In the genomic region with DNA sequence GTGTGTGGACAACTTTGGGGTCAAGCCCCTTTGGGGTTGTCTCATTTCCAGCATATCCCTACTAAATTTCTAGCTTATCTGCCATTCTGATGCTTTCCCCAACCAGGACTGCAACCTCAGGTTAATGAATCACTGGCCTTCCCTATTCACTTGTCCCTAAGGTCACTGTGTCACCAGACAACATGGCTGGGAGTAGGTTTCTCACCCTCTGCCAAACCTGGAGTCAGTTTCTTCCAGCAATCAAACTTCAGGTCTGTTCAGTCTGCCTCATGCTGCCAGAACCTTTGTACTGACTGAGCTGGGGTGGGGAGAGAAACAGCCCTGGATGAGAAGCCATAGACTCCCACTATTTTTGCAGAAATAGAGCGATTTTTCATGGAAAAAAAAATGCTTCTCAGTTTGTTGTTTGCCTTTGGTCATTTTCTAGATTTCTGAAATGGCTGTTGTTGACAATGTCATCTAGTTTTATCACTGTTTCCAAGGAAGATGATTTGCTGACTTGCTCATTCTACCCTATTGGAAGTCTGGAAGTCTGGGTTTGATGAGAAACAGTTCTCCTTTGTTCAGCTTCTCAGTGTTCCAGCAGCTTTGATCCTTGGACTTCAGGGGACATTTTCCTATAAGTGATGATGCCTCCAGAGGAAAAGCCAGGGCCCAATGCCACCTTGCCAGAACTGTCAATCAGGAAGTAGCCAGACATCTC, we compare ENCODE assay signal across 35 cellular contexts.
DNase-seq lines count a peak whose midpoint lies in the region; ATAC-seq, FAIRE-seq and TF ChIP-seq lines count a peak whose summit lies in the region.
"Had no signal": no experiment of that assay in that cellular context is flagged by ENCODE, and none has a peak within 500 bp of the region (broad histone marks: within the 10 kb centered on the region; RNA-seq: fewer than 3 reads in every experiment).

No MANE protein-coding gene starts in this region.

- in situ Hi-C loops in gastrocnemius medialis (cut with MboI; ENCODE audit: low sequenced_read_pairs in 4 of 4), result no loop called here

- H3K4me3 ChIP-seq in mesenchymal stem cell (ENCODE audit: insufficient read depth in 1 of 2, low read depth in 1 of 2, low read length in 2 of 2) (no peak overlapping the region), sigmoid colon (no peak overlapping the region), gastrocnemius medialis (no peak overlapping the region)
- H3K4me3 ChIP-seq: adrenal gland, body of pancreas, heart left ventricle, lung, pancreas, tibial artery had no signal

- H3K4ac ChIP-seq in mesenchymal stem cell (ENCODE audit: low read depth in 1 of 2, low read length in 2 of 2), result no peak overlapping the region

- H2BK15ac ChIP-seq in mesenchymal stem cell (ENCODE audit: low read depth, poor library complexity, severe bottlenecking), result no peak overlapping the region

- H3K14ac ChIP-seq in mesenchymal stem cell (ENCODE audit: low read length in 2 of 2), result no peak overlapping the region

- H3K9me3 ChIP-seq in mesenchymal stem cell (ENCODE audit: control insufficient read depth, low read length), result no peaks in the 10 kb centered on the region
- no peaks in the 10 kb centered on the region for H3K9me3 ChIP-seq in sigmoid colon
- H3K9me3 ChIP-seq in gastrocnemius medialis, result no peaks in the 10 kb centered on the region
- H3K9me3 ChIP-seq: adrenal gland, body of pancreas, heart left ventricle, pancreas, SK-N-SH, tibial artery had no signal

- H2AFZ ChIP-seq in mesenchymal stem cell (ENCODE audit: low read depth, low read length), result no peak overlapping the region

- H3K18ac ChIP-seq in mesenchymal stem cell (ENCODE audit: low read depth in 1 of 2, low read length in 2 of 2), result no peak overlapping the region

- no peak overlapping the region for H3K4me3 Mint-ChIP-seq in chondrocyte (ENCODE audit: unreplicated experiment)
- H3K4me3 Mint-ChIP-seq: activated CD4-positive, alpha-beta memory T cell treated with anti-CD3 and anti-CD28 coated beads, Interleukin-2, amount 10 ng/mL, durations not matched to agents 7 days and 5 days; activated naive CD4-positive, alpha-beta T cell treated with anti-CD3 and anti-CD28 coated beads, Interleukin-2, amount 10 ng/mL, durations not matched to agents 7 days and 5 days; activated T-helper 1 cell treated with anti-CD3 and anti-CD28 coated beads, Interleukin-12 subunit alpha, Interleukin-12 subunit beta, Interleukin-2, Interleukin-4 antibody, amounts not matched to agents 30 ng/mL and 10 ng/mL and 1 ng/mL, durations not matched to agents 14 hours and 24 hours and 36 hours; central memory CD8-positive, alpha-beta T cell; endodermal cell; T-helper 1 cell treated with Interleukin-12 subunit alpha and Interleukin-12 subunit beta and Interleukin-4 antibody, amounts not matched to agents 30 μg/mL and 1 μg/mL, for 36 hours had no signal

- no peak overlapping the region for H2BK120ac ChIP-seq in mesenchymal stem cell (ENCODE audit: low read depth, low read length)

- no peaks in the 10 kb centered on the region for H3K36me3 Mint-ChIP-seq in chondrocyte (ENCODE audit: low read depth)

- peak; percentile 66 for FAIRE-seq in H54 (lab: Jason Lieb, UNC)
- FAIRE-seq: pancreas, TTC549 had no signal

- H3K27ac ChIP-seq in mesenchymal stem cell (ENCODE audit: low read length, poor library complexity, severe bottlenecking), result peak overlapping the region; percentile 50
- H3K27ac ChIP-seq in sigmoid colon, result no peak overlapping the region
- H3K27ac ChIP-seq in gastrocnemius medialis, result no peak overlapping the region
- H3K27ac ChIP-seq: adrenal gland, body of pancreas, C4-2B, heart left ventricle, pancreas, tibial artery had no signal

- peak overlapping the region; percentile 86 for H3K27ac Mint-ChIP-seq in chondrocyte (ENCODE audit: unreplicated experiment)
- H3K27ac Mint-ChIP-seq: activated CD4-positive, alpha-beta memory T cell treated with anti-CD3 and anti-CD28 coated beads, Interleukin-2, amount 10 ng/mL, durations not matched to agents 7 days and 5 days; activated naive CD4-positive, alpha-beta T cell treated with anti-CD3 and anti-CD28 coated beads, Interleukin-2, amount 10 ng/mL, durations not matched to agents 7 days and 5 days; activated T-helper 1 cell treated with anti-CD3 and anti-CD28 coated beads, Interleukin-12 subunit alpha, Interleukin-12 subunit beta, Interleukin-2, Interleukin-4 antibody, amounts not matched to agents 30 ng/mL and 10 ng/mL and 1 ng/mL, durations not matched to agents 14 hours and 24 hours and 36 hours; endodermal cell; T-helper 1 cell treated with Interleukin-12 subunit alpha and Interleukin-12 subunit beta and Interleukin-4 antibody, amounts not matched to agents 30 μg/mL and 1 μg/mL, for 36 hours had no signal

- H3K27me3 Mint-ChIP-seq in chondrocyte (ENCODE audit: low read depth), result no peaks in the 10 kb centered on the region

- H4K91ac ChIP-seq in mesenchymal stem cell (ENCODE audit: low read length), result no peak overlapping the region

- H3K4me2 ChIP-seq in mesenchymal stem cell (ENCODE audit: low read length, poor library complexity, severe bottlenecking), result no peak overlapping the region
- H3K4me2 ChIP-seq: SK-N-SH had no signal

- H3K27me3 ChIP-seq in mesenchymal stem cell (ENCODE audit: control insufficient read depth in 1 of 2, insufficient read depth in 1 of 2, low read length in 2 of 2), result no peaks in the 10 kb centered on the region
- H3K27me3 ChIP-seq in sigmoid colon, result no peaks in the 10 kb centered on the region
- no peaks in the 10 kb centered on the region for H3K27me3 ChIP-seq in gastrocnemius medialis
- H3K27me3 ChIP-seq: adrenal gland, body of pancreas, heart left ventricle, pancreas, tibial artery had no signal

- ATAC-seq in gastrocnemius medialis, result no peak
- ATAC-seq: body of pancreas, PC-3, right cardiac atrium, Right ventricle myocardium inferior had no signal

- TF ChIP-seq CTCF in chondrocyte (IDR thresholded peaks at IDR 0.05) (no peak), sigmoid colon (IDR thresholded peaks at IDR 0.05) (no peak), gastrocnemius medialis (IDR thresholded peaks at IDR 0.05 in 4 of 5, conservative IDR thresholded peaks at IDR 0.05 in 1 of 5) (no peak)

- 90% methylated on average over 1 of the region's 1 CpG for WGBS in mesenchymal stem cell
- WGBS in sigmoid colon, 2 donors, result 43 to 71% methylated on average over 1 of the region's 1 CpG

- DNase-seq in H54 (ENCODE audit: insufficient read length, low spot score) (no peak), chondrocyte (ENCODE audit: low spot score) (no peak), mesenchymal stem cell (no peak), sigmoid colon (no peak), retina (no peak), gastrocnemius medialis (no peak), MV-4-11 (lab: John Stamatoyannopoulos, UW) (no peak)
- DNase-seq: activated CD4-positive, alpha-beta memory T cell treated with anti-CD3 and anti-CD28 coated beads, Interleukin-2, amount 10 ng/mL, durations not matched to agents 7 days and 5 days; activated CD4-positive, CD25-positive, alpha-beta regulatory T cell treated with anti-CD3 and anti-CD28 coated beads, Interleukin-2, amount 50 U/mL, for 72 hours; activated CD8-positive, alpha-beta memory T cell treated with anti-CD3 and anti-CD28 coated beads, Interleukin-2, amount 50 U/mL, for 48 hours; activated naive CD4-positive, alpha-beta T cell treated with anti-CD3 and anti-CD28 coated beads, Interleukin-2, amount 10 ng/mL, durations not matched to agents 7 days and 5 days; adrenal gland; body of pancreas; dermis blood vessel endothelial cell; endodermal cell; foreskin fibroblast; HCEC 1CT; heart left ventricle; NCI-H1436; NCI-H2081; NCI-H2227 treated with DMSO at 0.1 percent for 48 hours; NCI-H526; pancreas; PC-3; right cardiac atrium; SK-N-SH; stimulated activated CD4-positive, alpha-beta T cell treated with anti-CD3 and anti-CD28 coated beads, Interleukin-4, amount 100 ng/mL, for 24 hours; tibial artery had no signal

- no peaks in the 10 kb centered on the region for H3K9me3 Mint-ChIP-seq in chondrocyte (ENCODE audit: low read depth)
- H3K9me3 Mint-ChIP-seq: activated CD4-positive, alpha-beta memory T cell treated with anti-CD3 and anti-CD28 coated beads, Interleukin-2, amount 10 ng/mL, durations not matched to agents 7 days and 5 days; activated naive CD4-positive, alpha-beta T cell treated with anti-CD3 and anti-CD28 coated beads, Interleukin-2, amount 10 ng/mL, durations not matched to agents 7 days and 5 days; activated T-helper 1 cell treated with anti-CD3 and anti-CD28 coated beads, Interleukin-12 subunit alpha, Interleukin-12 subunit beta, Interleukin-2, Interleukin-4 antibody, amounts not matched to agents 30 ng/mL and 10 ng/mL and 1 ng/mL, durations not matched to agents 14 hours and 24 hours and 36 hours; central memory CD8-positive, alpha-beta T cell; endodermal cell; T-helper 1 cell treated with Interleukin-12 subunit alpha and Interleukin-12 subunit beta and Interleukin-4 antibody, amounts not matched to agents 30 μg/mL and 1 μg/mL, for 36 hours had no signal

- no peak overlapping the region for H3K9ac ChIP-seq in mesenchymal stem cell (ENCODE audit: low read length)
- H3K9ac ChIP-seq: SK-N-SH had no signal

- no peak for TF ChIP-seq EP300 in sigmoid colon (IDR thresholded peaks at IDR 0.05)

- intact Hi-C loops in sigmoid colon (cut with DNase I), result no loop called here
- intact Hi-C loops in gastrocnemius medialis (cut with DNase I; ENCODE audit: low total_unique reads), result no loop called here

- no peak for TF ChIP-seq POLR2A in H54 (IDR thresholded peaks at IDR 0.05; ENCODE audit: low read depth, low read length)
- TF ChIP-seq POLR2A in sigmoid colon (IDR thresholded peaks at IDR 0.05), result no peak
- no peak for TF ChIP-seq POLR2A in gastrocnemius medialis (IDR thresholded peaks at IDR 0.05)

- H3K4me1 ChIP-seq in mesenchymal stem cell (ENCODE audit: control insufficient read depth, insufficient read depth, low read depth, low read length) (peaks cover 7% of the 10 kb centered on the region), sigmoid colon (peaks cover 0 to 9% (median 0%) of the 10 kb centered on the region in 4 donors), gastrocnemius medialis (peaks cover 3 to 4% of the 10 kb centered on the region in 2 donors)
- H3K4me1 ChIP-seq: body of pancreas, pancreas had no signal

- no peak overlapping the region for H3K23ac ChIP-seq in mesenchymal stem cell (ENCODE audit: low read length in 2 of 2)

- H3K4me1 Mint-ChIP-seq in chondrocyte (ENCODE audit: low read depth), result peaks cover 40% of the 10 kb centered on the region

- no peak overlapping the region for H2BK5ac ChIP-seq in mesenchymal stem cell (ENCODE audit: low read depth, low read length, poor library complexity, severe bottlenecking)

- H2BK12ac ChIP-seq in mesenchymal stem cell (ENCODE audit: low read length in 2 of 2), result no peak overlapping the region

- peak overlapping the region; percentile 90 for H2AK5ac ChIP-seq in mesenchymal stem cell (ENCODE audit: low read length, severe bottlenecking)

- H3K36me3 ChIP-seq in mesenchymal stem cell (ENCODE audit: control insufficient read depth in 1 of 2, insufficient read depth in 2 of 2, low read depth in 1 of 2, low read length in 2 of 2) (no peaks in the 10 kb centered on the region), sigmoid colon (no peaks in the 10 kb centered on the region), gastrocnemius medialis (no peaks in the 10 kb centered on the region)
- H3K36me3 ChIP-seq: adrenal gland, heart left ventricle, pancreas, tibial artery had no signal

- no peaks in the 10 kb centered on the region for H3K79me1 ChIP-seq in mesenchymal stem cell (replicated peaks; ENCODE audit: low read length, poor library complexity, severe bottlenecking)

- H4K8ac ChIP-seq in mesenchymal stem cell (ENCODE audit: low read length), result peak overlapping the region; percentile 58
